2 cellular contexts compared by ENCODE assay signal in genomic region chr2:205556841-205557539, GRCh38.
TF ChIP-seq lines count a peak whose summit lies in the region.

No MANE protein-coding gene starts in this region.

TF ChIP-seq in GM23338, 12 proteins besides CTCF, POLR2A, EP300 and RAD21:
- no peak for TF ChIP-seq EZH2 (IDR thresholded peaks at IDR 0.05; ENCODE audit: low read depth, unreplicated experiment)
- no peak for TF ChIP-seq NANOG (IDR thresholded peaks at IDR 0.05; ENCODE audit: borderline replicate concordance)
- no peak for TF ChIP-seq CREB1 (CRISPR knock-in tag; IDR thresholded peaks at IDR 0.05; ENCODE audit: low read depth)
- no peak for TF ChIP-seq REST (IDR thresholded peaks at IDR 0.05; ENCODE audit: unreplicated experiment)
- no peak for TF ChIP-seq ZNF462 (CRISPR knock-in tag; IDR thresholded peaks at IDR 0.05)
- TF ChIP-seq EZH2phosphoT487 (IDR thresholded peaks at IDR 0.05; ENCODE audit: unreplicated experiment): no peak
- TF ChIP-seq JUNB (IDR thresholded peaks at IDR 0.05; ENCODE audit: unreplicated experiment): no peak
- TF ChIP-seq POLR2AphosphoS5 (IDR thresholded peaks at IDR 0.05; ENCODE audit: low read depth): no peak
- no peak for TF ChIP-seq STAT1 (IDR thresholded peaks at IDR 0.05; ENCODE audit: unreplicated experiment)
- TF ChIP-seq ZNF331 (CRISPR knock-in tag; IDR thresholded peaks at IDR 0.05; ENCODE audit: low read depth): no peak

TF ChIP-seq in H1, 55 proteins besides CTCF, POLR2A, EP300 and RAD21:
- TF ChIP-seq FOSL1 (IDR thresholded peaks at IDR 0.05; ENCODE audit: insufficient read depth, low read depth, low read length): no peak
- TF ChIP-seq TCF12 (IDR thresholded peaks at IDR 0.05; ENCODE audit: low read depth, low read length): no peak
- TF ChIP-seq SIRT6 (IDR thresholded peaks at IDR 0.05; ENCODE audit: low read length): no peak
- TF ChIP-seq SIX5 (IDR thresholded peaks at IDR 0.05; ENCODE audit: low read depth, low read length): no peak
- no peak for TF ChIP-seq POLR2AphosphoS5 (IDR thresholded peaks at IDR 0.05; ENCODE audit: low read depth, low read length)
- no peak for TF ChIP-seq NRF1 (IDR thresholded peaks at IDR 0.05; ENCODE audit: low read depth, low read length)
